In the genomic region with DNA sequence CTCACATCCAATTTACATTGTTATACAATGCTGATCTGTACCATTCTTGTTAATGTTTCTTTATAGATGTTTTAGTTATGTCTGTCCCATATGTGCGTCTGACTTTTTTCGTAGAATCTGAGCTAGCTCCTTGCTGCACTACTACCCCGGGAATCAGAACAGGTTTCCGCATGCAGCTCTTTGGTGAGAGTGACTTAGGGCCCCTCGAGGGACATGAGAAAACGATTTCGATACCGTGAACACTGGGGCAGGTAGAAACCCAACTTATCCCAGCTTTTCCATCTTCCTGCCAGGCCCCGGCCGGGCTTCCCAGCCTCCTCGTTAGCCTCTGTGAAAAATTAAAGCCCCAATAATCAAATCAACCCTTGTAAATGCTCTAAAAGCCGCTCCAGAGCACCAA, we compare ENCODE assay signal across 11 cellular contexts. TPM values are rescaled to one million over a fixed set of nuclear protein-coding genes. Genes with fewer than 3 reads are reported as not detected.
"Had no signal": no experiment of that assay in that cellular context is flagged by ENCODE, and none has a peak within 500 bp of the region (broad histone marks: within the 10 kb centered on the region; RNA-seq: fewer than 3 reads in every experiment).

No MANE protein-coding gene starts in this region.

- H3K4me3 ChIP-seq: gastroesophageal sphincter, heart right ventricle, left ventricle myocardium inferior, sigmoid colon, thoracic aorta had no signal

- H3K27ac ChIP-seq: gastroesophageal sphincter, heart right ventricle, left ventricle myocardium inferior, sigmoid colon, thoracic aorta had no signal

- H3K4me3 Mint-ChIP-seq: activated naive CD8-positive, alpha-beta T cell treated with anti-CD3 and anti-CD28 coated beads, Interleukin-2, amount 10 ng/mL, durations not matched to agents 7 days and 5 days; natural killer cell; stimulated activated effector memory CD8-positive, alpha-beta T cell treated with anti-CD3 and anti-CD28 coated beads, Interleukin-12 subunit alpha, Interleukin-12 subunit beta, amount 100 ng/mL, for 72 hours had no signal

- H3K4me1 Mint-ChIP-seq: activated naive CD8-positive, alpha-beta T cell treated with anti-CD3 and anti-CD28 coated beads, Interleukin-2, amount 10 ng/mL, durations not matched to agents 7 days and 5 days had no signal

- H3K9me3 ChIP-seq: gastroesophageal sphincter, heart right ventricle, left ventricle myocardium inferior, sigmoid colon, thoracic aorta had no signal

- H3K36me3 ChIP-seq: gastroesophageal sphincter, heart right ventricle, left ventricle myocardium inferior, sigmoid colon, thoracic aorta had no signal

- H3K9me3 Mint-ChIP-seq: activated naive CD8-positive, alpha-beta T cell treated with anti-CD3 and anti-CD28 coated beads, Interleukin-2, amount 10 ng/mL, durations not matched to agents 7 days and 5 days; dendritic cell treated with granulocyte-macrophage colony-stimulating factor and Interleukin-4, amounts not matched to agents 40 ng/mL and 50 ng/mL, for 4 days; natural killer cell; stimulated activated effector memory CD8-positive, alpha-beta T cell treated with anti-CD3 and anti-CD28 coated beads, Interleukin-12 subunit alpha, Interleukin-12 subunit beta, amount 100 ng/mL, for 72 hours had no signal

- H3K27ac Mint-ChIP-seq: activated naive CD8-positive, alpha-beta T cell treated with anti-CD3 and anti-CD28 coated beads, Interleukin-2, amount 10 ng/mL, durations not matched to agents 7 days and 5 days; dendritic cell treated with granulocyte-macrophage colony-stimulating factor and Interleukin-4, amounts not matched to agents 40 ng/mL and 50 ng/mL, for 4 days; natural killer cell; stimulated activated effector memory CD8-positive, alpha-beta T cell treated with anti-CD3 and anti-CD28 coated beads, Interleukin-12 subunit alpha, Interleukin-12 subunit beta, amount 100 ng/mL, for 72 hours had no signal

- DNase-seq: kidney, sigmoid colon had no signal

- H3K36me3 Mint-ChIP-seq: activated naive CD8-positive, alpha-beta T cell treated with anti-CD3 and anti-CD28 coated beads, Interleukin-2, amount 10 ng/mL, durations not matched to agents 7 days and 5 days; natural killer cell; stimulated activated effector memory CD8-positive, alpha-beta T cell treated with anti-CD3 and anti-CD28 coated beads, Interleukin-12 subunit alpha, Interleukin-12 subunit beta, amount 100 ng/mL, for 72 hours had no signal

RNA-seq across cellular contexts. Expression of gene PKNOX2, which starts 23.4 kb away (rescaled TPM):
- total RNA-seq: activated naive CD8-positive, alpha-beta T cell treated with anti-CD3 and anti-CD28 coated beads, Interleukin-2, amount 10 ng/mL, durations not matched to agents 7 days and 5 days; natural killer cell; pulmonary artery endothelial cell had no signal
